8 cellular contexts compared by ENCODE assay signal in the genomic region with DNA sequence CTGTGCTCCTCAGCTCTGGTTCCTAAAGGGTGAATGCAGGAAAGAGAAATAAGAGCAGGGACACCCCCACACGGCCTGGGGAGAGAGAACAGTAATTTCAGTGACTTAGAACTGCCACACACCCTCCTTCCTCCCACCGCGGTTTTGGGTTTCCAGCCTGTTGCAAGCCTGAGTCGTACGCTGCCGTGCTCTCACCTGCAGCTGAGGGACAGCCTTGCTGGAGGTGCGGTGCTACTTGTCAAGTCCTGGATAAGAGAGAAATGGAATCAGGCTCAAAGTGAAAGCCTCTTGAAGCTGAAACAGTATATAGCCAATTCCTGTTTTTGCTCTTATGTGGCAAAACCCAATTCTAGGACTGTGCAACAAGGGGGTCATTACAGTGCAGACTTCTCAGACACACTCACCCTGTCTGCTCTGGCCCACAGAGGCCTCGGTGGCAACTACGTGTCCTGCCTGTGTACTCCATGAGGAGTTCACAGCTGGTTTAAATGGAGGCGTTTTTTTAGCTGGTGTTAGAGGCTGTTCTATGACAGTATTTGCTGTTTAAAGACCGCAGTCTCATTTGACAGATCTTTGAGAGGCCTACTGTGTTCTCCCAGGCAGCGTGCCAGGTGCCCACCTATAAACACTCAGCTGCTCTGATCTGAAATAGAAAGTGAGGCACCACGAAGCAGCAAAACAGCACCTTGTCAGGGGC. TPM values are rescaled to one million over a fixed set of nuclear protein-coding genes. Genes with fewer than 3 reads are reported as not detected.
DNase-seq lines count a peak whose midpoint lies in the region; ATAC-seq and TF ChIP-seq lines count a peak whose summit lies in the region.

No MANE protein-coding gene starts in this region.

- WGBS in psoas muscle, 3 donors: 43 to 60% (median 58%) methylated on average over 13 of the region's 13 CpGs

- TF ChIP-seq CTCF in psoas muscle (IDR thresholded peaks at IDR 0.05) (no peak), uterus (IDR thresholded peaks at IDR 0.05) (no peak), type B pancreatic cell (conservative IDR thresholded peaks at IDR 0.05) (no peak)

- H3K4me1 ChIP-seq in duodenal mucosa (ENCODE audit: control insufficient read depth in 1 of 2, insufficient read depth in 2 of 2, low read length in 2 of 2) (peaks cover 56 to 57% of the 10 kb centered on the region in 2 donors), psoas muscle (peaks cover 35% of the 10 kb centered on the region), uterus (peaks cover 4 to 15% of the 10 kb centered on the region in 2 donors)

- peak; percentile 92 for DNase-seq in activated CD4-positive, alpha-beta T cell treated with anti-CD3 and anti-CD28 coated beads, Interleukin-2, amount 10 ng/mL, durations not matched to agents 24 days and 14 days
- DNase-seq in psoas muscle (peak in 1 of 2 donors; percentile 57), uterus (no peak), type B pancreatic cell (ENCODE audit: extremely low spot score, unreplicated experiment) (no peak), foreskin melanocyte (no peak)

- TF ChIP-seq POLR2A in uterus (IDR thresholded peaks at IDR 0.05): no peak

- peak overlapping the region; percentile 75 for H3K4me3 Mint-ChIP-seq in activated CD4-positive, alpha-beta T cell treated with anti-CD3 and anti-CD28 coated beads, Interleukin-2, amount 10 ng/mL, durations not matched to agents 24 days and 14 days
- no peak overlapping the region for H3K4me3 Mint-ChIP-seq in type B pancreatic cell

- H3K36me3 ChIP-seq in duodenal mucosa (ENCODE audit: control insufficient read depth in 1 of 2, insufficient read depth in 2 of 2, low read length in 2 of 2): peaks cover 0 to 7% of the 10 kb centered on the region in 2 donors
- H3K36me3 ChIP-seq in psoas muscle (ENCODE audit: insufficient read depth in 1 of 2, low read depth in 1 of 2): peaks cover 0 to 4% of the 10 kb centered on the region in 2 donors
- no peaks in the 10 kb centered on the region for H3K36me3 ChIP-seq in uterus

- intact Hi-C loops in activated CD4-positive, alpha-beta T cell treated with anti-CD3 and anti-CD28 coated beads, Interleukin-2, amount 10 ng/mL, durations not matched to agents 24 days and 14 days (cut with micrococcal nuclease): loop anchor here (1.0 kb wide), 2 partner anchors 15 to 34 kb away; no protein-coding TSS in a partner anchor
- intact Hi-C loops in psoas muscle (cut with DNase I) (no loop called here), uterus (cut with DNase I; ENCODE audit: low total_unique reads) (no loop called here)

- H3K36me3 Mint-ChIP-seq in activated CD4-positive, alpha-beta T cell treated with anti-CD3 and anti-CD28 coated beads, Interleukin-2, amount 10 ng/mL, durations not matched to agents 24 days and 14 days (ENCODE audit: low read depth): peaks cover 33% of the 10 kb centered on the region
- H3K36me3 Mint-ChIP-seq in type B pancreatic cell: peaks cover 12% of the 10 kb centered on the region

- H3K27ac ChIP-seq in duodenal mucosa (ENCODE audit: low read depth, low read length): peak overlapping the region; percentile 65
- peak overlapping the region; percentile 53 for H3K27ac ChIP-seq in psoas muscle
- peak overlapping the region; percentile 62 to 65 for H3K27ac ChIP-seq in uterus

- H3K27me3 Mint-ChIP-seq in activated CD4-positive, alpha-beta T cell treated with anti-CD3 and anti-CD28 coated beads, Interleukin-2, amount 10 ng/mL, durations not matched to agents 24 days and 14 days: no peaks in the 10 kb centered on the region
- no peaks in the 10 kb centered on the region for H3K27me3 Mint-ChIP-seq in type B pancreatic cell

- ATAC-seq in GM19395 (IDR thresholded peaks at IDR 0.05; ENCODE audit: unreplicated experiment) (peak; percentile 80), HG03432 (IDR thresholded peaks at IDR 0.05; ENCODE audit: unreplicated experiment) (peak; percentile 68), psoas muscle (peak; percentile 40 to 76 (median 58))

- H3K9ac ChIP-seq in duodenal mucosa (ENCODE audit: low read depth in 1 of 2, low read length in 2 of 2): peak overlapping the region in 1 of 2 donors; percentile 15

- H3K27ac Mint-ChIP-seq in activated CD4-positive, alpha-beta T cell treated with anti-CD3 and anti-CD28 coated beads, Interleukin-2, amount 10 ng/mL, durations not matched to agents 24 days and 14 days: peak overlapping the region; percentile 76
- H3K27ac Mint-ChIP-seq in type B pancreatic cell: no peak overlapping the region

- H3K4me3 ChIP-seq in duodenal mucosa (ENCODE audit: low read depth in 1 of 2, low read length in 2 of 2): peak overlapping the region in 1 of 2 donors; percentile 32
- no peak overlapping the region for H3K4me3 ChIP-seq in psoas muscle
- H3K4me3 ChIP-seq in uterus: no peak overlapping the region

- no peaks in the 10 kb centered on the region for H3K9me3 ChIP-seq in duodenal mucosa (ENCODE audit: control insufficient read depth in 1 of 2, low read length in 2 of 2)
- no peaks in the 10 kb centered on the region for H3K9me3 ChIP-seq in psoas muscle
- no peaks in the 10 kb centered on the region for H3K9me3 ChIP-seq in uterus

- H3K27me3 ChIP-seq in duodenal mucosa (ENCODE audit: control insufficient read depth in 1 of 2, insufficient read depth in 2 of 2, low read length in 2 of 2) (no peaks in the 10 kb centered on the region), psoas muscle (ENCODE audit: insufficient read depth in 3 of 3, low read length in 2 of 3) (no peaks in the 10 kb centered on the region), uterus (no peaks in the 10 kb centered on the region)

- peaks cover 72% of the 10 kb centered on the region for H3K4me1 Mint-ChIP-seq in activated CD4-positive, alpha-beta T cell treated with anti-CD3 and anti-CD28 coated beads, Interleukin-2, amount 10 ng/mL, durations not matched to agents 24 days and 14 days
- H3K4me1 Mint-ChIP-seq in type B pancreatic cell (ENCODE audit: unreplicated experiment): peaks cover 41% of the 10 kb centered on the region

- no peaks in the 10 kb centered on the region for H3K9me3 Mint-ChIP-seq in activated CD4-positive, alpha-beta T cell treated with anti-CD3 and anti-CD28 coated beads, Interleukin-2, amount 10 ng/mL, durations not matched to agents 24 days and 14 days
- H3K9me3 Mint-ChIP-seq in type B pancreatic cell: no peaks in the 10 kb centered on the region

RNA-seq across cellular contexts. Expression of a gene that starts 42.9 kb away (rescaled TPM):
- total RNA-seq in activated CD4-positive, alpha-beta T cell treated with anti-CD3 and anti-CD28 coated beads, Interleukin-2, amount 10 ng/mL, durations not matched to agents 24 days and 14 days: 56.8 and 62.3 TPM in 2 replicates
- 10 to 100 TPM in 1 of 4 donors, 1 to 10 TPM in 3; 6.8 to 11.8 (median 8.8) TPM for total RNA-seq in psoas muscle
- polyA plus RNA-seq in psoas muscle: 1 to 10 TPM; 2.8 to 5.6 (median 3.4) TPM
- total RNA-seq in uterus: 10 to 100 TPM; 27.7 to 89.0 (median 57.9) TPM
- 17.4 and 22.1 TPM in 2 replicates for total RNA-seq in type B pancreatic cell (ENCODE audit: low replicate concordance)

RNA-seq across cellular contexts. Expression of a gene that starts 57.7 kb away (rescaled TPM):
- total RNA-seq in activated CD4-positive, alpha-beta T cell treated with anti-CD3 and anti-CD28 coated beads, Interleukin-2, amount 10 ng/mL, durations not matched to agents 24 days and 14 days: not detected in 2 replicates
- not detected for total RNA-seq in psoas muscle
- not detected for polyA plus RNA-seq in psoas muscle
- not detected for total RNA-seq in uterus
- total RNA-seq in type B pancreatic cell (ENCODE audit: low replicate concordance): not detected in 2 replicates
